Comparison of ENCODE assay signal across 10 cellular contexts in the genomic region with DNA sequence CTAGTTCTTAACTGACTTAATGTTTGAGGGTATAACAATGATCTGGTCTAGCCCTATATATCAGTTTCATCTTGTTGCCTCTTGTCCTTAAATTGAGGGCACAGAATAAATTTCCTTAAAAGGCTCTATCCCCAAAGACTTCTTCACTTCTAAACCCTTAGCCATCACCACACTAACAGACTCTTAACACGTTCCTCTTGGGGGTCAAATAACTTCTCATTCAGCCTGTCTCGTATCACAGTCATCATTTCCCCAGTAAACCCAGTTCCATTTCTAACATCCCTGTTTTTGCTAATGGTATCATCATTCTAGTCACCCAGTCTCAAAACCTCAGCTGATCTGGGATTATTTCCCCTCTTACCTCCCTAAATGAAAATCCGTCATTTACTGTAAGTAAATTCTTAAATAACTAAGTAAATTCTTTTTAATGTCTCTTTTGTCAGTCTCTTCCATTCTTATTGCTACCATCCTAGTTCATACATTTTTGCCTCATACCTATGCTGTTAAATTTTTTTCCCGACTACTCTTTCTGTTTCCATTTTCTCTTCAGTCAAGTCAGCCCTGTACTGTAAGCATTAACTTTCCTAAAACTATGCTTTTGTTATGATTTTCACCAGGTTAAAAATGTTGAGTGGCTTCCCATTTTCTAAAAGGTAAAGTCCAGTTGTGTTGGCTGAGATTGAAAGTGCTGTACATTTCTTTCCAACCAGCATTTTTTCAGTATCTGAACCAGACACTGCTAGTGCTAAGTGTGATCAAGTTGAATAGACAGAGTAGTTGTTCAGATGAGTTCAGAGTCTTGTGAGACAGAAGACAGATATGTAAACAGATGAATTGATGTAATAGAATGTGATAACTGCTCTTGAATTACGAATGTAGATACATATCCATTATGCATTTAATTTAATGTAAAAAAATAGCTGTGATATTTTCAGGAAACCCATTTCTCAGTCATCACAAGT. TPM values are rescaled to one million over a fixed set of nuclear protein-coding genes. Genes with fewer than 3 reads are reported as not detected.
DNase-seq lines count a peak whose midpoint lies in the region; ATAC-seq, FAIRE-seq and TF ChIP-seq lines count a peak whose summit lies in the region.
"Had no signal": no experiment of that assay in that cellular context is flagged by ENCODE, and none has a peak within 500 bp of the region (broad histone marks: within the 10 kb centered on the region; RNA-seq: fewer than 3 reads in every experiment).

No MANE protein-coding gene starts in this region.

- H3K9me3 Mint-ChIP-seq in HFFc6 (no peaks in the 10 kb centered on the region), mesothelial cell of epicardium (no peaks in the 10 kb centered on the region)
- no peaks in the 10 kb centered on the region for H3K9me3 Mint-ChIP-seq in activated CD8-positive, alpha-beta memory T cell treated with anti-CD3 and anti-CD28 coated beads, Interleukin-2, amount 10 ng/mL, durations not matched to agents 7 days and 5 days (ENCODE audit: low read depth)
- H3K9me3 Mint-ChIP-seq: CD8-positive, alpha-beta T cell had no signal

- H3K27ac Mint-ChIP-seq in HFFc6 = peak overlapping the region; percentile 85
- peak overlapping the region; percentile 63 for H3K27ac Mint-ChIP-seq in T-helper 17 cell
- H3K27ac Mint-ChIP-seq in mesothelial cell of epicardium = peak overlapping the region; percentile 86
- H3K27ac Mint-ChIP-seq in activated CD8-positive, alpha-beta memory T cell treated with anti-CD3 and anti-CD28 coated beads, Interleukin-2, amount 10 ng/mL, durations not matched to agents 7 days and 5 days = no peak overlapping the region
- H3K27ac Mint-ChIP-seq: CD8-positive, alpha-beta T cell had no signal

- no peak overlapping the region for H3K4me3 ChIP-seq in WERI-Rb-1 (ENCODE audit: low read depth, low read length)

- no peaks in the 10 kb centered on the region for H3K9me3 ChIP-seq in T-helper 17 cell (ENCODE audit: control insufficient read depth, low read length, poor library complexity, severe bottlenecking)
- no peaks in the 10 kb centered on the region for H3K9me3 ChIP-seq in WERI-Rb-1 (ENCODE audit: severe bottlenecking)

- H3K4me3 Mint-ChIP-seq in HFFc6 (peak overlapping the region; percentile 67), T-helper 17 cell (no peak overlapping the region), mesothelial cell of epicardium (no peak overlapping the region)
- no peak overlapping the region for H3K4me3 Mint-ChIP-seq in activated CD8-positive, alpha-beta memory T cell treated with anti-CD3 and anti-CD28 coated beads, Interleukin-2, amount 10 ng/mL, durations not matched to agents 7 days and 5 days
- H3K4me3 Mint-ChIP-seq: CD8-positive, alpha-beta T cell had no signal

- ATAC-seq in T-helper 17 cell = no peak
- no peak for ATAC-seq in activated CD8-positive, alpha-beta memory T cell treated with anti-CD3 and anti-CD28 coated beads, Interleukin-2, amount 10 ng/mL, durations not matched to agents 7 days and 5 days
- ATAC-seq: CD8-positive, alpha-beta T cell had no signal

- H3K27me3 ChIP-seq in WERI-Rb-1 (ENCODE audit: insufficient read depth, low read depth, severe bottlenecking) = no peaks in the 10 kb centered on the region

- TF ChIP-seq CTCF in HFFc6 (IDR thresholded peaks at IDR 0.05) (no peak), mesothelial cell of epicardium (IDR thresholded peaks at IDR 0.05; ENCODE audit: unreplicated experiment) (no peak), WERI-Rb-1 (IDR thresholded peaks at IDR 0.05; ENCODE audit: low read depth, low read length) (no peak)

- H3K27me3 Mint-ChIP-seq in HFFc6 (ENCODE audit: insufficient read depth) (no peaks in the 10 kb centered on the region), T-helper 17 cell (peaks cover 18% of the 10 kb centered on the region), mesothelial cell of epicardium (ENCODE audit: low read depth) (no peaks in the 10 kb centered on the region)
- H3K27me3 Mint-ChIP-seq in activated CD8-positive, alpha-beta memory T cell treated with anti-CD3 and anti-CD28 coated beads, Interleukin-2, amount 10 ng/mL, durations not matched to agents 7 days and 5 days = peaks cover 2% of the 10 kb centered on the region

- H3K36me3 Mint-ChIP-seq in HFFc6 (ENCODE audit: low read depth) (peaks cover 38% of the 10 kb centered on the region), T-helper 17 cell (ENCODE audit: low read depth) (no peaks in the 10 kb centered on the region), mesothelial cell of epicardium (peaks cover 2% of the 10 kb centered on the region)
- no peaks in the 10 kb centered on the region for H3K36me3 Mint-ChIP-seq in activated CD8-positive, alpha-beta memory T cell treated with anti-CD3 and anti-CD28 coated beads, Interleukin-2, amount 10 ng/mL, durations not matched to agents 7 days and 5 days
- H3K36me3 Mint-ChIP-seq: CD8-positive, alpha-beta T cell had no signal

- H3K36me3 ChIP-seq in WERI-Rb-1 = peaks cover 3% of the 10 kb centered on the region; the same call in 1 of the 2 replicates

- DNase-seq in GM18507 (ENCODE audit: extremely low spot score, insufficient read length, low read depth) (no peak), HFFc6 (no peak), T-helper 17 cell (no peak), mesothelial cell of epicardium (ENCODE audit: low spot score in 2 of 2, unreplicated experiment in 2 of 2) (no peak), NAMALWA (ENCODE audit: low spot score) (no peak), A172 (ENCODE audit: low spot score) (no peak), WERI-Rb-1 (no peak)
- DNase-seq in activated CD8-positive, alpha-beta memory T cell treated with anti-CD3 and anti-CD28 coated beads, Interleukin-2, amount 10 ng/mL, durations not matched to agents 7 days and 5 days = no peak
- DNase-seq: CD8-positive, alpha-beta T cell; posterior cingulate gyrus had no signal

- CTCF ChIA-PET in activated CD8-positive, alpha-beta memory T cell treated with anti-CD3 and anti-CD28 coated beads, Interleukin-2, amount 10 ng/mL, durations not matched to agents 7 days and 5 days (lab: Charles Lee) = interaction anchor here (1.2 kb wide), 1 partner anchor 12 kb away, joined by 4 read pairs; no protein-coding TSS in a partner anchor

- H3K4me1 Mint-ChIP-seq in HFFc6 (ENCODE audit: low read depth) (peaks cover 85% of the 10 kb centered on the region), T-helper 17 cell (peaks cover 2% of the 10 kb centered on the region), mesothelial cell of epicardium (peaks cover 54% of the 10 kb centered on the region)
- peaks cover 6% of the 10 kb centered on the region for H3K4me1 Mint-ChIP-seq in activated CD8-positive, alpha-beta memory T cell treated with anti-CD3 and anti-CD28 coated beads, Interleukin-2, amount 10 ng/mL, durations not matched to agents 7 days and 5 days

- peak; percentile 39 for FAIRE-seq in GM18507 (lab: Jason Lieb, UNC)

- no peak overlapping the region for H3K27ac ChIP-seq in WERI-Rb-1

RNA-seq across cellular contexts. Expression of a gene that starts 6.9 kb away (rescaled TPM):
- total RNA-seq in HFFc6 (2021; fragmentation: NEBNext Ultra II Directional; extraction: Animal tissue kit (Norgen Biotek cat#: 25700)) = 10 to 100 TPM; 71.9 to 80.8 (median 76.5) TPM
- under 1 TPM; 0.45 to 0.91 TPM for total RNA-seq in T-helper 17 cell
- total RNA-seq in mesothelial cell of epicardium = 63.2 to 65.4 TPM (median 64.9 TPM) in 3 replicates
- total RNA-seq in activated CD8-positive, alpha-beta memory T cell treated with anti-CD3 and anti-CD28 coated beads, Interleukin-2, amount 10 ng/mL, durations not matched to agents 7 days and 5 days = 1 to 10 TPM; 2.8 to 7.0 TPM
- 9.4 and 11.2 TPM in 2 replicates for total RNA-seq in A172 (2014; rRNA removed; shearing (Covaris generic))
- total RNA-seq: CD8-positive, alpha-beta T cell had no signal
